1 cellular context compared by ENCODE assay signal in genomic region chr10:61898435-61898778, GRCh38.
A peak's percentile ranks its signal among the peaks of the same experiment; 100 is the strongest.
TF ChIP-seq lines count a peak whose summit lies in the region.

No MANE protein-coding gene starts in this region.

TF ChIP-seq in HEK293, 187 proteins besides CTCF, POLR2A, EP300 and RAD21 (continued from another document and continues in another):
- no peak for TF ChIP-seq PATZ1 (tag by site-specific recombination; IDR thresholded peaks at IDR 0.05)
- TF ChIP-seq MYNN (tag by site-specific recombination; IDR thresholded peaks at IDR 0.05; ENCODE audit: borderline replicate concordance) = no peak
- no peak for TF ChIP-seq ZNF19 (tag by site-specific recombination; IDR thresholded peaks at IDR 0.05; ENCODE audit: low read depth)
- no peak for TF ChIP-seq ZNF48 (tag by site-specific recombination; IDR thresholded peaks at IDR 0.05)
- TF ChIP-seq GLIS2 (tag by site-specific recombination; IDR thresholded peaks at IDR 0.05) = 0 out of 2 replicates have a peak, but pooled peaks have one; percentile 33
- no peak for TF ChIP-seq ZNF654 (tag by site-specific recombination; IDR thresholded peaks at IDR 0.05; ENCODE audit: low read depth)
- TF ChIP-seq ZNF146 (tag by site-specific recombination; IDR thresholded peaks at IDR 0.05) = 0 out of 2 replicates have a peak, but pooled peaks have one; percentile 19
- no peak for TF ChIP-seq ZNF292 (tag by site-specific recombination; IDR thresholded peaks at IDR 0.05; ENCODE audit: borderline replicate concordance, low read depth)
- TF ChIP-seq HOXD13 (CRISPR knock-in tag; IDR thresholded peaks at IDR 0.05; ENCODE audit: borderline replicate concordance) = no peak
- TF ChIP-seq ZNF645 (tag by site-specific recombination; IDR thresholded peaks at IDR 0.05) = no peak
- TF ChIP-seq ZNF544 (tag by site-specific recombination; IDR thresholded peaks at IDR 0.05) = no peak
- TF ChIP-seq WT1 (tag by site-specific recombination; IDR thresholded peaks at IDR 0.05) = peak; percentile 81
- TF ChIP-seq PRDM10 (tag by site-specific recombination; IDR thresholded peaks at IDR 0.05) = no peak
- no peak for TF ChIP-seq ZNF350 (tag by site-specific recombination; IDR thresholded peaks at IDR 0.05)
- no peak for TF ChIP-seq ZNF658 (tag by site-specific recombination; IDR thresholded peaks at IDR 0.05)
- no peak for TF ChIP-seq ZNF791 (tag by site-specific recombination; IDR thresholded peaks at IDR 0.05)
- no peak for TF ChIP-seq ZNF202 (tag by site-specific recombination; IDR thresholded peaks at IDR 0.05; ENCODE audit: borderline replicate concordance)
- no peak for TF ChIP-seq REPIN1 (tag by site-specific recombination; IDR thresholded peaks at IDR 0.05; ENCODE audit: low read depth)
- TF ChIP-seq ZBTB21 (tag by site-specific recombination; IDR thresholded peaks at IDR 0.05) = no peak
- no peak for TF ChIP-seq ZNF335 (tag by site-specific recombination; conservative IDR thresholded peaks at IDR 0.05)
- TF ChIP-seq MEIS1 (CRISPR knock-in tag; IDR thresholded peaks at IDR 0.05; ENCODE audit: borderline replicate concordance) = no peak
- no peak for TF ChIP-seq ZNF133 (tag by site-specific recombination; IDR thresholded peaks at IDR 0.05)
- no peak for TF ChIP-seq ZNF747 (tag by site-specific recombination; IDR thresholded peaks at IDR 0.05)
- no peak for TF ChIP-seq ZNF37A (tag by site-specific recombination; IDR thresholded peaks at IDR 0.05)
- TF ChIP-seq ZNF555 (tag by site-specific recombination; conservative IDR thresholded peaks at IDR 0.05) = no peak
- TF ChIP-seq ZNF433 (tag by site-specific recombination; IDR thresholded peaks at IDR 0.05; ENCODE audit: low read depth) = no peak
- TF ChIP-seq ZNF26 (tag by site-specific recombination; IDR thresholded peaks at IDR 0.05) = no peak
- no peak for TF ChIP-seq ELK4 (IDR thresholded peaks at IDR 0.05; ENCODE audit: borderline replicate concordance, low read depth, low read length)
- TF ChIP-seq ZNF221 (tag by site-specific recombination; IDR thresholded peaks at IDR 0.05; ENCODE audit: borderline replicate concordance) = no peak
- TF ChIP-seq ZNF777 (tag by site-specific recombination; IDR thresholded peaks at IDR 0.05; ENCODE audit: borderline replicate concordance) = no peak
- TF ChIP-seq ZNF785 (tag by site-specific recombination; IDR thresholded peaks at IDR 0.05) = no peak
- peak; percentile 48 for TF ChIP-seq PRDM6 (tag by site-specific recombination; IDR thresholded peaks at IDR 0.05)
- peak; percentile 42; the same call in 1 of the 2 replicates for TF ChIP-seq ZNF629 (tag by site-specific recombination; IDR thresholded peaks at IDR 0.05)
- peak; percentile 77 for TF ChIP-seq GLIS1 (tag by site-specific recombination; IDR thresholded peaks at IDR 0.05)
- TF ChIP-seq ZNF366 (tag by site-specific recombination; conservative IDR thresholded peaks at IDR 0.05) = no peak
- no peak for TF ChIP-seq ZNF558 (tag by site-specific recombination; IDR thresholded peaks at IDR 0.05)
- TF ChIP-seq RBAK (tag by site-specific recombination; IDR thresholded peaks at IDR 0.05) = no peak
- TF ChIP-seq GLI2 (tag by site-specific recombination; IDR thresholded peaks at IDR 0.05; ENCODE audit: borderline replicate concordance, low read depth) = peak; percentile 88
- TF ChIP-seq ZNF548 (tag by site-specific recombination; IDR thresholded peaks at IDR 0.05) = no peak
- no peak for TF ChIP-seq SETDB1 (IDR thresholded peaks at IDR 0.05; ENCODE audit: insufficient read length, low read length)
- TF ChIP-seq ZNF521 (tag by site-specific recombination; IDR thresholded peaks at IDR 0.05) = no peak
- no peak for TF ChIP-seq YY2 (tag by site-specific recombination; IDR thresholded peaks at IDR 0.05)
- no peak for TF ChIP-seq ZNF274 (IDR thresholded peaks at IDR 0.05; ENCODE audit: low read length)
- no peak for TF ChIP-seq ZNF274 (tag by site-specific recombination; IDR thresholded peaks at IDR 0.05; ENCODE audit: borderline replicate concordance)
- TF ChIP-seq ZBTB6 (tag by site-specific recombination; IDR thresholded peaks at IDR 0.05) = no peak
- no peak for TF ChIP-seq ZNF138 (tag by site-specific recombination; IDR thresholded peaks at IDR 0.05; ENCODE audit: borderline replicate concordance)
- TF ChIP-seq ZNF280D (tag by site-specific recombination; IDR thresholded peaks at IDR 0.05) = no peak
- peak; percentile 62; the same call in 1 of the 2 replicates for TF ChIP-seq BCL6B (tag by site-specific recombination; IDR thresholded peaks at IDR 0.05)
- TF ChIP-seq ZBTB17 (tag by site-specific recombination; IDR thresholded peaks at IDR 0.05) = no peak
- TF ChIP-seq ZNF174 (tag by site-specific recombination; IDR thresholded peaks at IDR 0.05) = no peak
- TF ChIP-seq BCL11A (tag by site-specific recombination; IDR thresholded peaks at IDR 0.05; ENCODE audit: low read depth) = 0 out of 2 replicates have a peak, but pooled peaks have one; percentile 53
- TF ChIP-seq KLF1 (tag by site-specific recombination; IDR thresholded peaks at IDR 0.05) = no peak
